1 cellular context compared by ENCODE assay signal in the genomic region with DNA sequence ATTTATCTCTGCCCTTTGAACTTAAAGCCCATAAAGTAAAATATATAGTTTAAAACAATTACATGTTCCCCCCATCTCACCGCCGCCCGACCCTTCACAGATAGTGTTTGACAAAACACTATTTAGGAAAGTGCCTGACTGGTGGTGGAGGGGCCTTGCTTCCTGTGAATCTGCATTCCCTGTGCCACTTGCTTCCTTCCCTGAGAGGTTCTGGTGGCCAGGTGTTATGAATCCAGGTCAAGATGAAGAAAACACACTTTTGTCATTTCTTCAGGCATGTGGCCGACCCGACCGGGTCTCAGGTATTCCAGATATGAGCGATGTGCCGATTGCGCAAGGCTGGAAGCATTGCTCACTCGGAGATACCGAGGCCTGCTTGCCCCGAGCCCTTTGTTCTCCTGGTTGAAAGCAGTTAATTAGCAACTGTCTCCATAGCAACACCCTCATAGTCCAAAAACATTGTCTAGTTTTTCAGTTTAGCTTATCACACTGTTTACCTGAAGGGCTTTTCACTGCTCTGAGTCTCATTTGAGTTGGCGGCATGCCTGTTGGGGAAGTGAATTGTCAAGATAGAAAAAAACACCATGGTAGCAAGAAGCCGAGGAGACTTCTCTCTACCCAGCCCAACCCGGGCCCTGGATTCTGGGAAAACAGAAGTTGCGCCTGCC.
TF ChIP-seq lines count a peak whose summit lies in the region.

No MANE protein-coding gene starts in this region.

TF ChIP-seq in SK-N-SH treated with all-trans-retinoic acid at 6 μM for 48 hours, 23 proteins besides CTCF, POLR2A, EP300 and RAD21 (continued from another document):
- TF ChIP-seq, protein P1, sequence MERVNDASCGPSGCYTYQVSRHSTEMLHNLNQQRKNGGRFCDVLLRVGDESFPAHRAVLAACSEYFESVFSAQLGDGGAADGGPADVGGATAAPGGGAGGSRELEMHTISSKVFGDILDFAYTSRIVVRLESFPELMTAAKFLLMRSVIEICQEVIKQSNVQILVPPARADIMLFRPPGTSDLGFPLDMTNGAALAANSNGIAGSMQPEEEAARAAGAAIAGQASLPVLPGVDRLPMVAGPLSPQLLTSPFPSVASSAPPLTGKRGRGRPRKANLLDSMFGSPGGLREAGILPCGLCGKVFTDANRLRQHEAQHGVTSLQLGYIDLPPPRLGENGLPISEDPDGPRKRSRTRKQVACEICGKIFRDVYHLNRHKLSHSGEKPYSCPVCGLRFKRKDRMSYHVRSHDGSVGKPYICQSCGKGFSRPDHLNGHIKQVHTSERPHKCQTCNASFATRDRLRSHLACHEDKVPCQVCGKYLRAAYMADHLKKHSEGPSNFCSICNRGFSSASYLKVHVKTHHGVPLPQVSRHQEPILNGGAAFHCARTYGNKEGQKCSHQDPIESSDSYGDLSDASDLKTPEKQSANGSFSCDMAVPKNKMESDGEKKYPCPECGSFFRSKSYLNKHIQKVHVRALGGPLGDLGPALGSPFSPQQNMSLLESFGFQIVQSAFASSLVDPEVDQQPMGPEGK (CRISPR knock-in tag; IDR thresholded peaks at IDR 0.05; ENCODE audit: borderline replicate concordance): no peak
- no peak for TF ChIP-seq ZNF565 (CRISPR knock-in tag; conservative IDR thresholded peaks at IDR 0.05; ENCODE audit: low read depth)
